In genomic region chr4:165096776-165097175, GRCh38 we compare ENCODE assay signal across 9 cellular contexts. TPM values are rescaled to one million over a fixed set of nuclear protein-coding genes. Genes with fewer than 3 reads are reported as not detected.
A peak's percentile ranks its signal among the peaks of the same experiment; 100 is the strongest.
DNase-seq lines count a peak whose midpoint lies in the region; ATAC-seq and TF ChIP-seq lines count a peak whose summit lies in the region.
"Had no signal": no experiment of that assay in that cellular context is flagged by ENCODE, and none has a peak within 500 bp of the region (broad histone marks: within the 10 kb centered on the region; RNA-seq: fewer than 3 reads in every experiment).

No MANE protein-coding gene starts in this region.

- no peaks in the 10 kb centered on the region for H3F3A ChIP-seq in PC-3 (ENCODE audit: low read length, unreplicated experiment)

- no peak overlapping the region for H3K9ac ChIP-seq in PC-3 (ENCODE audit: low read length)

- 100% methylated on average over 1 of the region's 2 CpGs for WGBS in gastroesophageal sphincter (ENCODE audit: low coverage in 1 of 2), 2 donors

- in situ Hi-C loops in GM13976 (cut with MboI; ENCODE audit: low sequenced_read_pairs, unreplicated experiment) = no loop called here

- no peak overlapping the region for H2AFZ ChIP-seq in PC-3 (ENCODE audit: low read length)

- CTCF ChIA-PET in PC-3 (lab: Charles Lee) = interaction anchor here (0.5 to 1.2 kb wide), 5 partner anchors 139 to 1164 kb away, joined by 3 to 11 read pairs (median 4); no protein-coding TSS in a partner anchor

- no peaks in the 10 kb centered on the region for H4K20me1 ChIP-seq in PC-3 (ENCODE audit: low read length)

- BruUV-seq in PC-3 (replicated peaks; lab: Mats Ljungman, UMichigan) = no TSS peak

- H3K79me2 ChIP-seq in PC-3 (ENCODE audit: low read length) = no peaks in the 10 kb centered on the region

- ATAC-seq in PC-3 (peak; percentile 38; the same call in 1 of the 2 replicates), gastroesophageal sphincter (no peak), HG03175 (IDR thresholded peaks at IDR 0.05; ENCODE audit: unreplicated experiment) (no peak)

- TF ChIP-seq CTCF in AG10803 (conservative IDR thresholded peaks at IDR 0.05; ENCODE audit: low read length) (peak; percentile 72), GM13976 (IDR thresholded peaks at IDR 0.05; ENCODE audit: borderline replicate concordance, control extremely low read depth, extremely low read depth, insufficient read depth, missing control alignments) (peak; percentile 35), PC-3 (conservative IDR thresholded peaks at IDR 0.05; ENCODE audit: low read depth, low read length) (peak; percentile 59), gastroesophageal sphincter (IDR thresholded peaks at IDR 0.05) (peak in 3 of 4 experiments; percentile 11 to 43 (median 31))

- TF ChIP-seq POLR2A in gastroesophageal sphincter (IDR thresholded peaks at IDR 0.05) = no peak

- intact Hi-C loops in PC-3 (cut with micrococcal nuclease) = loop anchor here (5.0 kb wide), 1 partner anchor 329 kb away; no protein-coding TSS in a partner anchor

- H3K9me3 ChIP-seq in PC-3 (ENCODE audit: low read length) = no peaks in the 10 kb centered on the region
- H3K9me3 ChIP-seq in gastroesophageal sphincter = no peaks in the 10 kb centered on the region

- H3K27ac ChIP-seq in PC-3 (ENCODE audit: low read length) (no peak overlapping the region), gastroesophageal sphincter (no peak overlapping the region)

- no peaks in the 10 kb centered on the region for H3K4me1 ChIP-seq in PC-3 (ENCODE audit: insufficient read depth, low read length)
- H3K4me1 ChIP-seq in gastroesophageal sphincter = no peaks in the 10 kb centered on the region

- H3K4me3 ChIP-seq in AG10803 (ENCODE audit: low read length) (no peak overlapping the region), PC-3 (ENCODE audit: low read length) (no peak overlapping the region), gastroesophageal sphincter (no peak overlapping the region)

- POLR2A ChIA-PET in PC-3 (lab: Charles Lee; ENCODE audit: unreplicated experiment) = interaction anchor here (0.6 to 1.0 kb wide), 2 partner anchors 16 to 230 kb away, joined by 3 to 9 read pairs; partner anchors contain the start of gene TMEM192

- no peak for TF ChIP-seq EP300 in gastroesophageal sphincter (IDR thresholded peaks at IDR 0.05)

- H3K27me3 ChIP-seq in PC-3 (ENCODE audit: low read length) = no peaks in the 10 kb centered on the region
- no peaks in the 10 kb centered on the region for H3K27me3 ChIP-seq in gastroesophageal sphincter

- H3K36me3 ChIP-seq in PC-3 (ENCODE audit: low read depth, low read length) = no peaks in the 10 kb centered on the region
- H3K36me3 ChIP-seq in gastroesophageal sphincter = peaks cover 0 to 83% of the 10 kb centered on the region in 2 donors

- H3K4me2 ChIP-seq in PC-3 (ENCODE audit: low read length) = no peak overlapping the region

- DNase-seq in AG10803 (ENCODE audit: low read depth) = peak; percentile 38
- DNase-seq in GM13976 (ENCODE audit: low spot score) = peak; percentile 59
- DNase-seq in PC-3 = peak; percentile 23
- DNase-seq in activated naive CD4-positive, alpha-beta T cell treated with Interleukin-2 at 50 U/mL for 16 hours = no peak
- no peak for DNase-seq in SHP77 treated with DMSO at 0.1 percent for 48 hours (lab: John Stamatoyannopoulos, UW)
- DNase-seq in occipital lobe (lab: John Stamatoyannopoulos, UW) = no peak

- H3K9me2 ChIP-seq in PC-3 (replicated peaks; ENCODE audit: low read length) = no peaks in the 10 kb centered on the region

RNA-seq across cellular contexts. Expression of gene TMEM192, which starts 15.9 kb away (rescaled TPM):
- total RNA-seq in PC-3 (2014; rRNA removed) (6.8 and 7.4 TPM in 2 replicates), gastroesophageal sphincter (10 to 100 TPM; 11.2 to 18.7 (median 15.6) TPM), occipital lobe (8.6 TPM)

RNA-seq across cellular contexts. Expression of gene TRIM75, which starts 43.1 kb away (rescaled TPM):
- total RNA-seq in PC-3 (2014; rRNA removed) (not detected in 2 replicates), gastroesophageal sphincter (under 1 TPM in 1 of 4 donors, not detected in 3; 0.15 TPM), occipital lobe (not detected)
- total RNA-seq: temporal lobe had no signal

Comparison
In these comparisons a context has a peak if more than half of its experiments do, and no peak if none do; other contexts are left out.
1. DNase-seq: peak in AG10803 (single experiment), GM13976 (single experiment) and PC-3 (single experiment); none in activated naive CD4-positive, alpha-beta T cell treated with Interleukin-2 at 50 U/mL for 16 hours (single experiment), SHP77 treated with DMSO at 0.1 percent for 48 hours (single experiment) and occipital lobe (single experiment).
2. Peak in every context shown above with its lines, with median percentiles within 50 percentile points of each other: CTCF ChIP-seq.